Comparison of ENCODE assay signal across 9 cellular contexts in the genomic region with DNA sequence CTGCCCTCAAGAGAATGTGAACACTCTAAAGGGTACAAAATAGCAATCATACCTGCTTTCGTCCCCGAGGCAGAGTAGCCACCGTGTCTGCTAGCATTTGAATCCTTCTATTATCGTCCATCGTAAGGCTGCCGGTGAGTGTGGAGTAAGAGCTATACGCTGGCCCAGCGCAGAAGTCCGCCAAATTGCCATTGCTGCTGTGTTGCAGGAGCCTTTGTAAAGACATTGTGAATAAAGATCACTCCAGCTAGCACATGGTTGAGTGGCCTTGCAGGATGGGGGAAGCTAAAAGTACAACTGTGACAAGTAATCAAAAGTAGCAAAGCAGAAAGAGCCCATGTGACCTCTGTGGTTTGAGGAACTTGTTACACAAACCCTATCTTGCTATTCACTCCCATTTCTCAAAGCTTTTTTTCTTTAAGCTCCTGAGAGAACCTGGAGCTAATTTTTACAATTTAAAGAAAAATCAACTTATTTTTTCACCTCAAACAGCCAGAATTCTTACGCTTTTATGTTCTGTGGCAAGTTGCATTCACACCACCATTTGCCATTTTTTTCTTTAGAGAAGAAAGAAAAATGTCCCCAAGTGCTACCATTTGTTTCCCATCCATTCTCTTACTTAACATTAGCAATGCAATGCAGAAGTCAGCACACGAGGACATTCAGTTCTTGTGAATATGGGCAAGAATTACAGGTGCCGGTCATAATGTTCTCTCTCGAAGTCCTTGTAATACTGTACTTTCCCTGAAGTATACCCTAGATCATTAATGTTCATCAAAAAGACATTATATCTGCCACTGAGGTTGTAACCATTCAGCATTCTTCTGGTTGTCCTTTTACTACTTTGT. TPM values are rescaled to one million over a fixed set of nuclear protein-coding genes. Genes with fewer than 3 reads are reported as not detected.
DNase-seq lines count a peak whose midpoint lies in the region; ATAC-seq and TF ChIP-seq lines count a peak whose summit lies in the region.
"Had no signal": no experiment of that assay in that cellular context is flagged by ENCODE, and none has a peak within 500 bp of the region (broad histone marks: within the 10 kb centered on the region; RNA-seq: fewer than 3 reads in every experiment).

A gene (minus strand): TSS at position 295 of the 848 bp plus-strand sequence. CDS start 69 bp downstream, at position 226.

- H3K9me3 ChIP-seq in heart left ventricle: no peaks in the 10 kb centered on the region

- H3K9me3 Mint-ChIP-seq in Calu3 (ENCODE audit: low read depth, unreplicated experiment): no peaks in the 10 kb centered on the region

- TF ChIP-seq POLR2A in heart left ventricle (IDR thresholded peaks at IDR 0.05): no peak

- peak; percentile 45 for ATAC-seq in GM19395 (IDR thresholded peaks at IDR 0.05; ENCODE audit: unreplicated experiment)
- peak; percentile 41 for ATAC-seq in HG03442 (IDR thresholded peaks at IDR 0.05; ENCODE audit: unreplicated experiment)
- peak; percentile 30 to 37 for ATAC-seq in activated CD4-positive, CD25-positive, alpha-beta regulatory T cell treated with anti-CD3 and anti-CD28 coated beads, Interleukin-2, amount 50 U/mL, for 24 hours
- peak; percentile 25 to 67 (median 60) for ATAC-seq in heart left ventricle

- no TSS peak for BruUV-seq in Calu3 (replicated peaks; lab: Mats Ljungman, UMichigan)

- H3K36me3 ChIP-seq in heart left ventricle: no peaks in the 10 kb centered on the region
- H3K36me3 ChIP-seq in brain microvascular endothelial cell (replicated peaks): no peaks in the 10 kb centered on the region

- CTCF ChIA-PET in Calu3 (lab: Charles Lee): no interaction called here

- H3K4me1 Mint-ChIP-seq in Calu3 (ENCODE audit: low read depth, unreplicated experiment): peaks cover 5% of the 10 kb centered on the region

- WGBS in heart left ventricle, 4 donors: 72 to 79% (median 77%) methylated on average over 13 of the region's 13 CpGs

- no peak within 1 kb of the TSS for H3K27ac Mint-ChIP-seq in Calu3 (ENCODE audit: unreplicated experiment)

- no peaks in the 10 kb centered on the region for H3K36me3 Mint-ChIP-seq in Calu3 (ENCODE audit: insufficient read depth, unreplicated experiment)

- peaks cover 0 to 45% (median 3%) of the 10 kb centered on the region in 12 donors for H3K4me1 ChIP-seq in heart left ventricle

- H3K27me3 ChIP-seq in heart left ventricle (no peaks in the 10 kb centered on the region), brain microvascular endothelial cell (replicated peaks) (no peaks in the 10 kb centered on the region)

- H3K4me3 ChIP-seq in heart left ventricle (peak within 1 kb of the TSS in 9 of 12 donors; percentile 13 to 69 (median 22)), brain microvascular endothelial cell (ENCODE audit: low read depth, low read length) (no peak within 1 kb of the TSS)

- no peaks in the 10 kb centered on the region for H3K27me3 Mint-ChIP-seq in Calu3 (ENCODE audit: unreplicated experiment)

- intact Hi-C loops in heart left ventricle (cut with DNase I) (no loop called here), Calu3 (cut with micrococcal nuclease; ENCODE audit: unreplicated experiment) (no loop called here)

- TF ChIP-seq CTCF in heart left ventricle (IDR thresholded peaks at IDR 0.05) (no peak), brain microvascular endothelial cell (IDR thresholded peaks at IDR 0.05; ENCODE audit: low read depth, low read length, missing control alignments) (no peak), Calu3 (IDR thresholded peaks at IDR 0.05; ENCODE audit: unreplicated experiment) (no peak)

- H3K27ac ChIP-seq in heart left ventricle (peak within 1 kb of the TSS in 5 of 12 donors; percentile 28 to 92 (median 46)), brain microvascular endothelial cell (no peak within 1 kb of the TSS)

- no peak within 1 kb of the TSS for H3K4me3 Mint-ChIP-seq in Calu3 (ENCODE audit: low read depth, unreplicated experiment)

- in situ Hi-C loops in brain microvascular endothelial cell (cut with HindIII; ENCODE audit: low pct_ligation_motif_present, low sequenced_read_pairs): no loop called here

- DNase-seq in AML-193 (lab: John Stamatoyannopoulos, UW): peak; percentile 82
- peak in 4 of 5 donors; percentile 27 to 52 (median 33) for DNase-seq in heart left ventricle
- peak; percentile 46 for DNase-seq in stimulated activated CD4-positive, alpha-beta T cell treated with anti-CD3 and anti-CD28 coated beads, Interleukin-2, amount 100 ng/mL, for 4 hours (ENCODE audit: low read depth)
- no peak for DNase-seq in brain microvascular endothelial cell
- no peak for DNase-seq in Calu3

RNA-seq across cellular contexts. Expression of the gene that starts here (rescaled TPM):
- total RNA-seq in heart left ventricle: 10 to 100 TPM in 1 of 9 donors, 1 to 10 TPM in 6, under 1 TPM in 2; 0.53 to 12.0 (median 1.5) TPM
- under 1 TPM; 0.38 to 1.00 TPM for polyA plus RNA-seq in heart left ventricle
- not detected in 2 replicates for total RNA-seq in Calu3 (2022)
- polyA plus RNA-seq: BJ had no signal

Comparison
In these comparisons a context has a peak if more than half of its experiments do, and no peak if none do; other contexts are left out.
1. DNase-seq: peak in AML-193 (2 of 2), heart left ventricle (4 of 5) and stimulated activated CD4-positive, alpha-beta T cell treated with anti-CD3 and anti-CD28 coated beads, Interleukin-2, amount 100 ng/mL, for 4 hours (single experiment); none in brain microvascular endothelial cell (single experiment) and Calu3 (single experiment).
2. Peak in every context shown above with its lines, with median percentiles within 50 percentile points of each other: ATAC-seq.